9 cellular contexts compared by ENCODE assay signal in the genomic region with DNA sequence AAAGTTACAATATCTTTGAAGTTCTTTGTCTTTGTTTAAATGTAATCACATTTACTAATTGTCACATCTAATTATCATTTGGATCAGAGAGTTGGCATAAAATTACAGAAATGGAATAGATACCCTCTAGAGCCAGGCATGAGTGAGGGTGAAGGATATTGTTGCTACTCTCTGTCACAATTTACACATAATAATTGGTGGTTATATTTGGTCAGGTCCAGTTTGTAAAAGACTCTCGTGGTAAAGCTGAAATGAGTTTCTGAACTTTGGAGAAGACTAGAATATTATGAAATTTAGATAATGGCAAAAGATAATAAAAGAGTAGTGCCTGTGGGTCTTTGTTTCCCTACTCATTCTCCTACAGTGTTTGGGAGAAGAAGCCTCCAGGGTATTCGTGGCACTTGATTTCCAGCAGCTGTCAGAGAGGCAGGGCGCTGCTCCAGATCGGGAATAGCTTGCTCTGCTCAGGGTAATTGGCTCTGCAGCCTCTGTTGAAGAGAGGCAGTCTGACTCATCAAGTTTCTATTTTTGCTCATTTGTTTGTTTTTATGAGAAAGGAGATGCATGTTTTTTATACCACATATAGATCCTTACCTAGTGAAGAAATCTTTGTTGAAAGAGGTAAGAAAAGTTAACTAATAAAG.
A peak's percentile ranks its signal among the peaks of the same experiment; 100 is the strongest.
DNase-seq lines count a peak whose midpoint lies in the region; ATAC-seq, FAIRE-seq and TF ChIP-seq lines count a peak whose summit lies in the region.
"Had no signal": no experiment of that assay in that cellular context is flagged by ENCODE, and none has a peak within 500 bp of the region (broad histone marks: within the 10 kb centered on the region; RNA-seq: fewer than 3 reads in every experiment).

No MANE protein-coding gene starts in this region.

- no peak overlapping the region for H3K4me3 ChIP-seq in right atrium auricular region
- no peak overlapping the region for H3K4me3 ChIP-seq in astrocyte (ENCODE audit: insufficient read depth, low read depth, low read length)
- H3K4me3 ChIP-seq: BLaER1 had no signal

- peak overlapping the region; percentile 2 for H3K9ac ChIP-seq in astrocyte (ENCODE audit: low read length)
- H3K9ac ChIP-seq: BLaER1 had no signal

- H3K27me3 ChIP-seq in right atrium auricular region = no peaks in the 10 kb centered on the region
- no peaks in the 10 kb centered on the region for H3K27me3 ChIP-seq in astrocyte (ENCODE audit: insufficient read depth, low read length)
- H3K27me3 ChIP-seq: BLaER1 had no signal

- H2AFZ ChIP-seq in astrocyte (ENCODE audit: low read depth, low read length) = peak overlapping the region; percentile 31

- H3K27ac ChIP-seq in right atrium auricular region = peak overlapping the region in 1 of 2 donors; percentile 20
- no peak overlapping the region for H3K27ac ChIP-seq in astrocyte (ENCODE audit: low read depth, low read length)
- H3K27ac ChIP-seq: BLaER1 had no signal

- no peaks in the 10 kb centered on the region for H3K27me3 Mint-ChIP-seq in astrocyte (ENCODE audit: low read depth, unreplicated experiment)

- H3K79me2 ChIP-seq in astrocyte (ENCODE audit: insufficient read depth, low read length) = no peaks in the 10 kb centered on the region

- H3K4me1 ChIP-seq in right atrium auricular region = peaks cover 0 to 8% of the 10 kb centered on the region in 2 donors
- peaks cover 8% of the 10 kb centered on the region for H3K4me1 ChIP-seq in astrocyte (ENCODE audit: insufficient read depth, low read length)
- H3K4me1 ChIP-seq: BLaER1 had no signal

- H3K36me3 ChIP-seq in right atrium auricular region = no peaks in the 10 kb centered on the region
- H3K36me3 ChIP-seq in astrocyte (ENCODE audit: insufficient read depth, low read length) = no peaks in the 10 kb centered on the region
- H3K36me3 ChIP-seq: BLaER1 had no signal

- no peak for TF ChIP-seq CTCF in right atrium auricular region (IDR thresholded peaks at IDR 0.05)
- TF ChIP-seq CTCF in astrocyte (IDR thresholded peaks at IDR 0.05; ENCODE audit: insufficient read depth, low read depth, low read length) = no peak

- peaks cover 9% of the 10 kb centered on the region for H3K4me1 Mint-ChIP-seq in astrocyte (ENCODE audit: low read depth, unreplicated experiment)

- peak overlapping the region; percentile 64 for H3K4me2 ChIP-seq in astrocyte (ENCODE audit: low read length)
- H3K4me2 ChIP-seq: BLaER1 had no signal

- ATAC-seq in Right ventricle myocardium inferior (peak; percentile 93), esophagus mucosa (no peak), HG03469 (IDR thresholded peaks at IDR 0.05; ENCODE audit: unreplicated experiment) (no peak), GM21717 (IDR thresholded peaks at IDR 0.05; ENCODE audit: unreplicated experiment) (no peak)

- H4K20me1 ChIP-seq in astrocyte (ENCODE audit: insufficient read depth, low read length) = no peaks in the 10 kb centered on the region
- H4K20me1 ChIP-seq: BLaER1 had no signal

- peak; percentile 79 for DNase-seq in Right ventricle myocardium inferior (ENCODE audit: missing footprints)
- no peak for DNase-seq in right atrium auricular region (ENCODE audit: low spot score)
- DNase-seq in astrocyte (ENCODE audit: low read depth) = peak; percentile 47
- peak; percentile 91 for DNase-seq in islet precursor cell
- no peak for DNase-seq in NCI-H2227 (lab: John Stamatoyannopoulos, UW; ENCODE audit: unreplicated experiment)

- FAIRE-seq in astrocyte (lab: Jason Lieb, UNC) = no peak

- no peaks in the 10 kb centered on the region for H3K9me3 Mint-ChIP-seq in astrocyte (ENCODE audit: unreplicated experiment)

- intact Hi-C loops in Right ventricle myocardium inferior (cut with DNase I) = loop anchor here (2.0 kb wide), 1 partner anchor 38 kb away; no protein-coding TSS in a partner anchor

- H3K36me3 Mint-ChIP-seq in astrocyte (ENCODE audit: low read depth, unreplicated experiment) = no peaks in the 10 kb centered on the region

- no peak overlapping the region for H3K4me3 Mint-ChIP-seq in astrocyte (ENCODE audit: unreplicated experiment)

- no peak overlapping the region for H3K27ac Mint-ChIP-seq in astrocyte (ENCODE audit: unreplicated experiment)

- no peaks in the 10 kb centered on the region for H3K9me3 ChIP-seq in right atrium auricular region
- H3K9me3 ChIP-seq in astrocyte (ENCODE audit: insufficient read depth, low read depth, low read length) = no peaks in the 10 kb centered on the region
- H3K9me3 ChIP-seq: BLaER1 had no signal

Comparison
In these comparisons a context has a peak if more than half of its experiments do, and no peak if none do; other contexts are left out.
1. DNase-seq: peak in Right ventricle myocardium inferior (single experiment), astrocyte (single experiment) and islet precursor cell (single experiment); none in right atrium auricular region (single experiment) and NCI-H2227 (single experiment).